Comparison of ENCODE assay signal across 17 cellular contexts in the genomic region with DNA sequence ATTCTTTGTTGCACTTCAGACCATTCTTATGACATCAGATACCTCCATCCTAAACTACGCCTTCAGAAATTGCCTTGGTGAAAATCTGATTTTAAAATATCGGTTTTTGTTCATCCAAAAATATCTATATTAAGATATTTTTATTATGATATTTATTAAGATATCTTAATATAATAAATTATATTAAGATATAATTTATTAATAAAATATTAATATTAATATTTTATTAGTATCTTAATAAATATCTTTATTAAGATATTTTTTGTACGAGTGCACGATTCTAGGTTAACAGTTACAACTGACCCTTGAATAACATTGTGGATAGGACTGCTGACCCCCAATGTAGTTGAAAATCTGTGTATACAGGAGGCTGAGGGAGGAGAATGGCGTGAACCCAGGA. TPM values are rescaled to one million over a fixed set of nuclear protein-coding genes. Genes with fewer than 3 reads are reported as not detected.
DNase-seq lines count a peak whose midpoint lies in the region; ATAC-seq, FAIRE-seq and TF ChIP-seq lines count a peak whose summit lies in the region.
"Had no signal": no experiment of that assay in that cellular context is flagged by ENCODE, and none has a peak within 500 bp of the region (broad histone marks: within the 10 kb centered on the region; RNA-seq: fewer than 3 reads in every experiment).

No MANE protein-coding gene starts in this region.

- FAIRE-seq in colon (lab: Jason Lieb, UNC), result peak; percentile 69
- FAIRE-seq: GM12878, H1, HTR-8/SVneo had no signal

- H3K4me1 Mint-ChIP-seq in activated naive CD8-positive, alpha-beta T cell treated with anti-CD3 and anti-CD28 coated beads for 36 hours, result no peaks in the 10 kb centered on the region
- no peaks in the 10 kb centered on the region for H3K4me1 Mint-ChIP-seq in activated naive CD8-positive, alpha-beta T cell treated with anti-CD3 and anti-CD28 coated beads, Interleukin-2, amount 50 U/mL, for 24 hours
- no peaks in the 10 kb centered on the region for H3K4me1 Mint-ChIP-seq in activated T-cell treated with anti-CD3 and anti-CD28 coated beads, Interleukin-2, amount 50 U/mL, for 24 hours (ENCODE audit: low read depth)
- H3K4me1 Mint-ChIP-seq: B cell, H9 had no signal

- H3K4me3 ChIP-seq in neutrophil (ENCODE audit: low read depth in 1 of 2, low read length in 1 of 2) (no peak overlapping the region), A673 (ENCODE audit: low read depth, low read length, poor library complexity, severe bottlenecking) (no peak overlapping the region)
- H3K4me3 ChIP-seq: BLaER1 treated with 17β-estradiol and CSF1 and Interleukin-3, amounts not matched to agents 10 nM and 100 nM; GM12878 had no signal

- H3K36me3 ChIP-seq in neutrophil (peaks cover 70% of the 10 kb centered on the region), A673 (ENCODE audit: insufficient read depth, low read length, poor library complexity, severe bottlenecking) (no peaks in the 10 kb centered on the region)
- H3K36me3 ChIP-seq: BLaER1 treated with 17β-estradiol and CSF1 and Interleukin-3, amounts not matched to agents 10 nM and 100 nM had no signal

- no peaks in the 10 kb centered on the region for H3K9me3 Mint-ChIP-seq in activated naive CD8-positive, alpha-beta T cell treated with anti-CD3 and anti-CD28 coated beads for 36 hours
- H3K9me3 Mint-ChIP-seq in activated naive CD8-positive, alpha-beta T cell treated with anti-CD3 and anti-CD28 coated beads, Interleukin-2, amount 50 U/mL, for 24 hours, result no peaks in the 10 kb centered on the region
- H3K9me3 Mint-ChIP-seq in activated T-cell treated with anti-CD3 and anti-CD28 coated beads, Interleukin-2, amount 50 U/mL, for 24 hours, result peaks cover 5% of the 10 kb centered on the region
- H3K9me3 Mint-ChIP-seq: CD8-positive, alpha-beta T cell had no signal

- BruUV-seq in A673 (replicated peaks; lab: Mats Ljungman, UMichigan), result no TSS peak

- H3K36me3 Mint-ChIP-seq in activated naive CD8-positive, alpha-beta T cell treated with anti-CD3 and anti-CD28 coated beads for 36 hours, result no peaks in the 10 kb centered on the region
- no peaks in the 10 kb centered on the region for H3K36me3 Mint-ChIP-seq in activated naive CD8-positive, alpha-beta T cell treated with anti-CD3 and anti-CD28 coated beads, Interleukin-2, amount 50 U/mL, for 24 hours (ENCODE audit: low read depth)
- H3K36me3 Mint-ChIP-seq in activated T-cell treated with anti-CD3 and anti-CD28 coated beads, Interleukin-2, amount 50 U/mL, for 24 hours (ENCODE audit: low read depth), result no peaks in the 10 kb centered on the region
- H3K36me3 Mint-ChIP-seq: CD8-positive, alpha-beta T cell had no signal

- H3K27me3 ChIP-seq in neutrophil (no peaks in the 10 kb centered on the region), A673 (replicated peaks; ENCODE audit: insufficient read depth, low read depth, low read length, poor library complexity) (no peaks in the 10 kb centered on the region)
- H3K27me3 ChIP-seq: BLaER1 treated with 17β-estradiol and CSF1 and Interleukin-3, amounts not matched to agents 10 nM and 100 nM had no signal

- H3K4me1 ChIP-seq in neutrophil (ENCODE audit: control insufficient read depth in 1 of 2, insufficient read depth in 1 of 2, low read depth in 1 of 2, low read length in 1 of 2) (peaks cover 29 to 44% of the 10 kb centered on the region in 2 experiments), A673 (ENCODE audit: insufficient read depth, low read length, poor library complexity, severe bottlenecking) (no peaks in the 10 kb centered on the region)
- H3K4me1 ChIP-seq: BLaER1 treated with 17β-estradiol and CSF1 and Interleukin-3, amounts not matched to agents 10 nM and 100 nM had no signal

- no peak for DNase-seq in activated naive CD8-positive, alpha-beta T cell treated with anti-CD3 and anti-CD28 coated beads for 36 hours
- no peak for DNase-seq in activated naive CD8-positive, alpha-beta T cell treated with anti-CD3 and anti-CD28 coated beads, Interleukin-2, amount 50 U/mL, for 24 hours
- DNase-seq in A673 (ENCODE audit: low spot score), result no peak
- no peak for DNase-seq in activated T-cell treated with anti-CD3 and anti-CD28 coated beads, Interleukin-2, amount 50 U/mL, for 24 hours
- DNase-seq: Calu3; CD8-positive, alpha-beta T cell; DMS79 treated with DMSO at 0.1 percent for 48 hours; H9 had no signal

- TF ChIP-seq CTCF in neutrophil (IDR thresholded peaks at IDR 0.05), result no peak
- TF ChIP-seq CTCF in A673 (conservative IDR thresholded peaks at IDR 0.05; ENCODE audit: low read depth, low read length), result no peak

- CTCF ChIA-PET in A673 (lab: Charles Lee), result no interaction called here

- H3K9me3 ChIP-seq in neutrophil, result no peaks in the 10 kb centered on the region
- H3K9me3 ChIP-seq in A673 (ENCODE audit: low read depth, low read length, poor library complexity, severe bottlenecking), result no peaks in the 10 kb centered on the region

- intact Hi-C loops in A673 (cut with micrococcal nuclease; ENCODE audit: unreplicated experiment), result no loop called here

- H3K27ac Mint-ChIP-seq in activated naive CD8-positive, alpha-beta T cell treated with anti-CD3 and anti-CD28 coated beads for 36 hours, result no peak overlapping the region
- H3K27ac Mint-ChIP-seq in activated naive CD8-positive, alpha-beta T cell treated with anti-CD3 and anti-CD28 coated beads, Interleukin-2, amount 50 U/mL, for 24 hours, result no peak overlapping the region
- H3K27ac Mint-ChIP-seq in activated T-cell treated with anti-CD3 and anti-CD28 coated beads, Interleukin-2, amount 50 U/mL, for 24 hours, result no peak overlapping the region
- H3K27ac Mint-ChIP-seq: B cell; CD8-positive, alpha-beta T cell; H9 had no signal

- peaks cover 8% of the 10 kb centered on the region for H3K27me3 Mint-ChIP-seq in activated naive CD8-positive, alpha-beta T cell treated with anti-CD3 and anti-CD28 coated beads for 36 hours
- H3K27me3 Mint-ChIP-seq in activated naive CD8-positive, alpha-beta T cell treated with anti-CD3 and anti-CD28 coated beads, Interleukin-2, amount 50 U/mL, for 24 hours, result peaks cover 12% of the 10 kb centered on the region
- peaks cover 17% of the 10 kb centered on the region for H3K27me3 Mint-ChIP-seq in activated T-cell treated with anti-CD3 and anti-CD28 coated beads, Interleukin-2, amount 50 U/mL, for 24 hours

- POLR2A ChIA-PET in A673 (lab: Charles Lee; ENCODE audit: low non-redundant PET), result no interaction called here

- H3K4me3 Mint-ChIP-seq in activated naive CD8-positive, alpha-beta T cell treated with anti-CD3 and anti-CD28 coated beads for 36 hours, result peak overlapping the region; percentile 42
- no peak overlapping the region for H3K4me3 Mint-ChIP-seq in activated naive CD8-positive, alpha-beta T cell treated with anti-CD3 and anti-CD28 coated beads, Interleukin-2, amount 50 U/mL, for 24 hours
- no peak overlapping the region for H3K4me3 Mint-ChIP-seq in activated T-cell treated with anti-CD3 and anti-CD28 coated beads, Interleukin-2, amount 50 U/mL, for 24 hours
- H3K4me3 Mint-ChIP-seq: B cell; CD8-positive, alpha-beta T cell; H9 had no signal

- H3K27ac ChIP-seq in neutrophil, result peak overlapping the region; percentile 52
- no peak overlapping the region for H3K27ac ChIP-seq in A673 (ENCODE audit: low read depth, low read length, poor library complexity, severe bottlenecking)
- H3K27ac ChIP-seq: 22Rv1; BLaER1 treated with 17β-estradiol and CSF1 and Interleukin-3, amounts not matched to agents 10 nM and 100 nM had no signal

- ATAC-seq in activated naive CD8-positive, alpha-beta T cell treated with anti-CD3 and anti-CD28 coated beads, Interleukin-2, amount 50 U/mL, for 24 hours, result no peak
- no peak for ATAC-seq in GM21529 (IDR thresholded peaks at IDR 0.05; ENCODE audit: unreplicated experiment)
- ATAC-seq: CD8-positive, alpha-beta T cell; GM12878 had no signal

RNA-seq across cellular contexts. Expression of a gene that starts 20.9 kb away (rescaled TPM):
- total RNA-seq in activated naive CD8-positive, alpha-beta T cell treated with anti-CD3 and anti-CD28 coated beads for 36 hours, result 1 to 10 TPM; 3.7 to 4.2 TPM
- not detected in 2 replicates for total RNA-seq in A673 (2021)
- total RNA-seq: Calu3, H1 had no signal

RNA-seq across cellular contexts. Expression of a gene that starts 43.1 kb away (rescaled TPM):
- not detected for total RNA-seq in activated naive CD8-positive, alpha-beta T cell treated with anti-CD3 and anti-CD28 coated beads for 36 hours
- not detected in 2 replicates for total RNA-seq in A673 (2021)
- total RNA-seq: B cell; Calu3; CD8-positive, alpha-beta T cell; GM12878; H1; H9 had no signal
